ENCODE assay signal across 1 cellular context in the genomic region with DNA sequence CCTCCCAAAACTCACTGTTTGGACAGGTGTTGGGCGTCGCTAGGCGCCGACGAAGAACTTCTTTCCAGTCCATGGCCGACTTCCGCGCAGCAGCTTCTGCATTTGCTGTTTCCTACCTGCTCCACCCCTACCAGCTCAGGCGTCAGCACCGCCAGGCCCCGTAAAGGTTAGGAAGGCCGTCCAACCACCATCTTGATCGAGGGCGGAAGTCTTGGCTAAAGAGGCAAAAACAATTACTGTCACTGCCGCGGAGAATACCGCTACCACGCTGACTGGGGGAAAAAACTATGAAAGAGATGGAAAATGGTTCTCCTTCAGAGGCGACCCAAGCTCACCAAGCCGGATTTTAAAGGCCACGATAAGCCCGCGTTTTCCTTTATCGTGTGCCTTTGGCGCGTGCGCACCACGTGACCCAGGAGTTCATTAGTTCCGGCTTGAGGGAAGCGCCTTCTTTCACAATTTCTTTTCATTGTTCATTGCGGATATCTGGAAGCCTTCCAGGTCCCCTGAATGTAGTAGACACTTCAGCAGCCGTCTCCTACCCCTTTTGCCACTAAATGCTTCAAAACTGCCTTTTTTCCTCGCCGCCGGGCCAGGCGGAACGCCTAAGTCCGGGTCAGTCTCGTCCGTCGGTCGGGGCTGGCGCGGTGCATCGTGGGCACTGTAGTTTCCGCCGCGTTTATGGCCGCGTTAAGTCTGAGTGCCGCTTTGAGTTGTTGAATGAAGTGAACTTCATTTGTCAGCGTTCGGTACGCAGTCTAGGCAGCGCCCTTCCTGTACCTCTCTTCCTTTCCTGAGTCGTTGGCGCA.
A peak's percentile ranks its signal among the peaks of the same experiment; 100 is the strongest.
TF ChIP-seq lines count a peak whose summit lies in the region.

A gene (minus strand): TSS at position 104 of the 809 bp plus-strand sequence. CDS start 31 bp downstream, at position 73.
A gene (plus strand): TSS at position 666 of the 809 bp plus-strand sequence. CDS start 694 bp downstream, outside the sequence.

TF ChIP-seq in A549, 52 proteins besides CTCF, POLR2A, EP300 and RAD21 (continued from another document):
- TF ChIP-seq CHD4 (IDR thresholded peaks at IDR 0.05; ENCODE audit: borderline replicate concordance) (no peak), ZNF302 (CRISPR knock-in tag; IDR thresholded peaks at IDR 0.05) (peak; percentile 61; the same call in 1 of the 2 replicates), HOXB5 (CRISPR knock-in tag; IDR thresholded peaks at IDR 0.05) (peak; percentile 90), BHLHE40 (IDR thresholded peaks at IDR 0.05; ENCODE audit: low read depth, low read length) (peak; percentile 62), ZC3H11A (IDR thresholded peaks at IDR 0.05) (no peak), MYC (IDR thresholded peaks at IDR 0.05; ENCODE audit: borderline replicate concordance, low read length) (peak; percentile 90), HOXA7 (CRISPR knock-in tag; IDR thresholded peaks at IDR 0.05) (peak; percentile 69; the same call in 1 of the 2 replicates), CHD2 (IDR thresholded peaks at IDR 0.05; ENCODE audit: low read length, partially characterized antibody) (no peak), KDM1A (IDR thresholded peaks at IDR 0.05; ENCODE audit: low read depth) (no peak), RARB (CRISPR knock-in tag; IDR thresholded peaks at IDR 0.05) (0 out of 2 replicates have a peak, but pooled peaks have one; percentile 63), JUNB (IDR thresholded peaks at IDR 0.05) (no peak), NPAS2 (CRISPR knock-in tag; IDR thresholded peaks at IDR 0.05; ENCODE audit: borderline replicate concordance) (peak; percentile 93), RFX5 (IDR thresholded peaks at IDR 0.05) (0 out of 2 replicates have a peak, but pooled peaks have one; percentile 11), HEYL (CRISPR knock-in tag; IDR thresholded peaks at IDR 0.05) (0 out of 2 replicates have a peak, but pooled peaks have one; percentile 37), TFCP2L1 (CRISPR knock-in tag; IDR thresholded peaks at IDR 0.05) (0 out of 2 replicates have a peak, but pooled peaks have one; percentile 10), KDM5A (IDR thresholded peaks at IDR 0.05) (peak; percentile 65), TP53 (CRISPR knock-in tag; IDR thresholded peaks at IDR 0.05) (peak; percentile 67; the same call in 1 of the 2 replicates), NFE2L2 (conservative IDR thresholded peaks at IDR 0.05; ENCODE audit: low read length) (no peak)
- TF ChIP-seq, protein P1, sequence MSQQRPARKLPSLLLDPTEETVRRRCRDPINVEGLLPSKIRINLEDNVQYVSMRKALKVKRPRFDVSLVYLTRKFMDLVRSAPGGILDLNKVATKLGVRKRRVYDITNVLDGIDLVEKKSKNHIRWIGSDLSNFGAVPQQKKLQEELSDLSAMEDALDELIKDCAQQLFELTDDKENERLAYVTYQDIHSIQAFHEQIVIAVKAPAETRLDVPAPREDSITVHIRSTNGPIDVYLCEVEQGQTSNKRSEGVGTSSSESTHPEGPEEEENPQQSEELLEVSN (IDR thresholded peaks at IDR 0.05; ENCODE audit: borderline replicate concordance, low read depth): peak; percentile 88
- TF ChIP-seq, protein P2, sequence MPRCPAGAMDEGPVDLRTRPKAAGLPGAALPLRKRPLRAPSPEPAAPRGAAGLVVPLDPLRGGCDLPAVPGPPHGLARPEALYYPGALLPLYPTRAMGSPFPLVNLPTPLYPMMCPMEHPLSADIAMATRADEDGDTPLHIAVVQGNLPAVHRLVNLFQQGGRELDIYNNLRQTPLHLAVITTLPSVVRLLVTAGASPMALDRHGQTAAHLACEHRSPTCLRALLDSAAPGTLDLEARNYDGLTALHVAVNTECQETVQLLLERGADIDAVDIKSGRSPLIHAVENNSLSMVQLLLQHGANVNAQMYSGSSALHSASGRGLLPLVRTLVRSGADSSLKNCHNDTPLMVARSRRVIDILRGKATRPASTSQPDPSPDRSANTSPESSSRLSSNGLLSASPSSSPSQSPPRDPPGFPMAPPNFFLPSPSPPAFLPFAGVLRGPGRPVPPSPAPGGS (IDR thresholded peaks at IDR 0.05): peak; percentile 8; the same call in 1 of the 3 replicates
- TF ChIP-seq, protein P3, sequence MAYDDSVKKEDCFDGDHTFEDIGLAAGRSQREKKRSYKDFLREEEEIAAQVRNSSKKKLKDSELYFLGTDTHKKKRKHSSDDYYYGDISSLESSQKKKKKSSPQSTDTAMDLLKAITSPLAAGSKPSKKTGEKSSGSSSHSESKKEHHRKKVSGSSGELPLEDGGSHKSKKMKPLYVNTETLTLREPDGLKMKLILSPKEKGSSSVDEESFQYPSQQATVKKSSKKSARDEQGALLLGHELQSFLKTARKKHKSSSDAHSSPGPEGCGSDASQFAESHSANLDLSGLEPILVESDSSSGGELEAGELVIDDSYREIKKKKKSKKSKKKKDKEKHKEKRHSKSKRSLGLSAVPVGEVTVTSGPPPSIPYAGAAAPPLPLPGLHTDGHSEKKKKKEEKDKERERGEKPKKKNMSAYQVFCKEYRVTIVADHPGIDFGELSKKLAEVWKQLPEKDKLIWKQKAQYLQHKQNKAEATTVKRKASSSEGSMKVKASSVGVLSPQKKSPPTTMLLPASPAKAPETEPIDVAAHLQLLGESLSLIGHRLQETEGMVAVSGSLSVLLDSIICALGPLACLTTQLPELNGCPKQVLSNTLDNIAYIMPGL (CRISPR knock-in tag; IDR thresholded peaks at IDR 0.05; ENCODE audit: borderline replicate concordance): 0 out of 2 replicates have a peak, but pooled peaks have one; percentile 23
- TF ChIP-seq, protein P4, sequence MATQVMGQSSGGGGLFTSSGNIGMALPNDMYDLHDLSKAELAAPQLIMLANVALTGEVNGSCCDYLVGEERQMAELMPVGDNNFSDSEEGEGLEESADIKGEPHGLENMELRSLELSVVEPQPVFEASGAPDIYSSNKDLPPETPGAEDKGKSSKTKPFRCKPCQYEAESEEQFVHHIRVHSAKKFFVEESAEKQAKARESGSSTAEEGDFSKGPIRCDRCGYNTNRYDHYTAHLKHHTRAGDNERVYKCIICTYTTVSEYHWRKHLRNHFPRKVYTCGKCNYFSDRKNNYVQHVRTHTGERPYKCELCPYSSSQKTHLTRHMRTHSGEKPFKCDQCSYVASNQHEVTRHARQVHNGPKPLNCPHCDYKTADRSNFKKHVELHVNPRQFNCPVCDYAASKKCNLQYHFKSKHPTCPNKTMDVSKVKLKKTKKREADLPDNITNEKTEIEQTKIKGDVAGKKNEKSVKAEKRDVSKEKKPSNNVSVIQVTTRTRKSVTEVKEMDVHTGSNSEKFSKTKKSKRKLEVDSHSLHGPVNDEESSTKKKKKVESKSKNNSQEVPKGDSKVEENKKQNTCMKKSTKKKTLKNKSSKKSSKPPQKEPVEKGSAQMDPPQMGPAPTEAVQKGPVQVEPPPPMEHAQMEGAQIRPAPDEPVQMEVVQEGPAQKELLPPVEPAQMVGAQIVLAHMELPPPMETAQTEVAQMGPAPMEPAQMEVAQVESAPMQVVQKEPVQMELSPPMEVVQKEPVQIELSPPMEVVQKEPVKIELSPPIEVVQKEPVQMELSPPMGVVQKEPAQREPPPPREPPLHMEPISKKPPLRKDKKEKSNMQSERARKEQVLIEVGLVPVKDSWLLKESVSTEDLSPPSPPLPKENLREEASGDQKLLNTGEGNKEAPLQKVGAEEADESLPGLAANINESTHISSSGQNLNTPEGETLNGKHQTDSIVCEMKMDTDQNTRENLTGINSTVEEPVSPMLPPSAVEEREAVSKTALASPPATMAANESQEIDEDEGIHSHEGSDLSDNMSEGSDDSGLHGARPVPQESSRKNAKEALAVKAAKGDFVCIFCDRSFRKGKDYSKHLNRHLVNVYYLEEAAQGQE (IDR thresholded peaks at IDR 0.05): no peak
- TF ChIP-seq, protein P5, sequence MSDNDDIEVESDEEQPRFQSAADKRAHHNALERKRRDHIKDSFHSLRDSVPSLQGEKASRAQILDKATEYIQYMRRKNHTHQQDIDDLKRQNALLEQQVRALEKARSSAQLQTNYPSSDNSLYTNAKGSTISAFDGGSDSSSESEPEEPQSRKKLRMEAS (IDR thresholded peaks at IDR 0.05): peak; percentile 97
TF ChIP-seq in A549: peak in this region for 24.
